9 cellular contexts compared by ENCODE assay signal in the genomic region with DNA sequence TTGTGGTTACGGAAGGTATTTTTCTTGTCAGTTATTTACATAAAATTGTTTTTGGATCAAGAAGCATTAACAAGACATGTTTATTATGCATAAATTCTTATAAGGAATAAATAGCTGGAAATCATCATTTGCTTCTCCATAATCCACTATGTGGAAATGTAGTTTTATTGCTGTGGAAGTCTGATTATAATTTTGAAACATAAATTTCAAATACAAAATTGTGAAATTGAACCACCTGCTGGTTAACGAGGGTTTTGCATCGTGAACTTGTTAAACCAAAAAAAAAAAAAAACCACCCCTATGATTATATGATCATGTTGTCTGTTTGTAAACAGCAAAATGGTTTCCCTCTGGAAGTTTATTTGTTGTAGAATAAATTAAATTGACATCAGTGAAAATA. TPM values are rescaled to one million over a fixed set of nuclear protein-coding genes. Genes with fewer than 3 reads are reported as not detected.
A peak's percentile ranks its signal among the peaks of the same experiment; 100 is the strongest.
DNase-seq lines count a peak whose midpoint lies in the region; ATAC-seq and TF ChIP-seq lines count a peak whose summit lies in the region.
"Had no signal": no experiment of that assay in that cellular context is flagged by ENCODE, and none has a peak within 500 bp of the region (broad histone marks: within the 10 kb centered on the region; RNA-seq: fewer than 3 reads in every experiment).

No MANE protein-coding gene starts in this region.

- 37 to 48% methylated on average over 3 of the region's 3 CpGs for WGBS in sigmoid colon, 2 donors

- intact Hi-C loops in sigmoid colon (cut with DNase I): loop anchor here (2.0 kb wide), 1 partner anchor 297 kb away; no protein-coding TSS in a partner anchor

- peaks cover 6 to 65% (median 29%) of the 10 kb centered on the region in 4 donors for H3K36me3 ChIP-seq in sigmoid colon

- no peak for TF ChIP-seq EP300 in sigmoid colon (IDR thresholded peaks at IDR 0.05)

- no peaks in the 10 kb centered on the region for H3K9me3 ChIP-seq in sigmoid colon
- H3K9me3 ChIP-seq: neutrophil had no signal

- no peak overlapping the region for H3K4me3 ChIP-seq in NB4 (ENCODE audit: low read depth, low read length)
- no peak overlapping the region for H3K4me3 ChIP-seq in sigmoid colon

- TF ChIP-seq CTCF in NB4 (IDR thresholded peaks at IDR 0.05; ENCODE audit: low read depth, low read length) (peak; percentile 39), sigmoid colon (IDR thresholded peaks at IDR 0.05) (peak; percentile 23 to 62 (median 26))

- no peak overlapping the region for H3K27ac ChIP-seq in sigmoid colon
- H3K27ac ChIP-seq: neutrophil had no signal

- no peaks in the 10 kb centered on the region for H3K4me1 ChIP-seq in sigmoid colon

- TF ChIP-seq POLR2A in NB4 (IDR thresholded peaks at IDR 0.05; ENCODE audit: extremely low read depth, insufficient read length) (no peak), erythroblast (IDR thresholded peaks at IDR 0.05; ENCODE audit: low read length) (no peak), sigmoid colon (IDR thresholded peaks at IDR 0.05) (no peak)

- no peaks in the 10 kb centered on the region for H3K27me3 ChIP-seq in sigmoid colon
- H3K27me3 ChIP-seq: neutrophil had no signal

- ATAC-seq in HG03097 (IDR thresholded peaks at IDR 0.05; ENCODE audit: low FRiP score, unreplicated experiment) (no peak), GM19467 (IDR thresholded peaks at IDR 0.05; ENCODE audit: unreplicated experiment) (no peak)

- DNase-seq in NCI-H82 (lab: John Stamatoyannopoulos, UW): peak; percentile 2
- DNase-seq in NCI-H82 treated with DMSO at 0.1 percent for 48 hours (lab: John Stamatoyannopoulos, UW; ENCODE audit: unreplicated experiment): no peak
- peak; percentile 42 for DNase-seq in NB4 (ENCODE audit: low read depth)
- DNase-seq in erythroblast (lab: John Stamatoyannopoulos, UW): peak; percentile 25 to 54
- no peak for DNase-seq in sigmoid colon
- DNase-seq in NCI-H1048 (lab: John Stamatoyannopoulos, UW): no peak

RNA-seq across cellular contexts. Expression of gene ABRAXAS2, which starts 25.9 kb away (rescaled TPM):
- total RNA-seq in sigmoid colon: 10 to 100 TPM in 3 of 4 donors, 1 to 10 TPM in 1; 9.5 to 16.9 (median 12.9) TPM
- 1 to 10 TPM; 6.0 to 9.7 (median 9.3) TPM for polyA plus RNA-seq in sigmoid colon

RNA-seq across cellular contexts. Expression of gene EEF1AKMT2, which starts 35.8 kb away (rescaled TPM):
- 10 to 100 TPM in 3 of 4 donors, 1 to 10 TPM in 1; 10.0 to 19.7 (median 15.5) TPM for total RNA-seq in sigmoid colon
- 10 to 100 TPM; 11.0 to 15.7 (median 15.6) TPM for polyA plus RNA-seq in sigmoid colon

Comparison
In these comparisons a context has a peak if more than half of its experiments do, and no peak if none do; other contexts are left out.
1. DNase-seq: peak in NCI-H82 (single experiment), NB4 (single experiment) and erythroblast (2 of 2); none in NCI-H82 treated with DMSO at 0.1 percent for 48 hours (single experiment), sigmoid colon (single experiment) and NCI-H1048 (single experiment).